Comparison of ENCODE assay signal across 1 cellular context in genomic region chr19:53394522-53394973, GRCh38.
TF ChIP-seq lines count a peak whose summit lies in the region.

No MANE protein-coding gene starts in this region.

TF ChIP-seq in HepG2, 621 proteins besides CTCF, POLR2A, EP300 and RAD21 (continued from another document):
- TF ChIP-seq ATF2 (CRISPR knock-in tag; IDR thresholded peaks at IDR 0.05) (peak; percentile 31; the same call in 1 of the 2 replicates), TSC22D2 (CRISPR knock-in tag; IDR thresholded peaks at IDR 0.05; ENCODE audit: borderline replicate concordance) (no peak)
